In the genomic region with DNA sequence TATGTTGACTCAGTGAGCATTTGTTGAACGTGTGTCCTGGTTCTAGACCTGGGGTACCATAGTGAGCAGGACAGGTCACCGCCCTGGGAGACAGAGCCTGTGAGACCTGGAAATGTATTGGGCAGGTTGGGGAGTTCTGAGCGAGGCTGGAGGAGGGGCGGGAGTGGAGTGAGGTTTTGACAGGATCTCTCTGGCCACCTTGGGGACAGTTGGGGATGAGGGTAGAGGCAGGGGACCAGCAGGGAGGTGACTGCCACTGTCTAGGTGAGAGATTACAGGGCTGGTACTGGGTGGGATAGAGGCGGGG, we compare ENCODE assay signal across 25 cellular contexts. TPM values are rescaled to one million over a fixed set of nuclear protein-coding genes. Genes with fewer than 3 reads are reported as not detected.
"Had no signal": no experiment of that assay in that cellular context is flagged by ENCODE, and none has a peak within 500 bp of the region (broad histone marks: within the 10 kb centered on the region; RNA-seq: fewer than 3 reads in every experiment).

No MANE protein-coding gene starts in this region.

- H3K27me3 Mint-ChIP-seq: type B pancreatic cell had no signal

- H3K27me3 ChIP-seq: cardiac muscle cell, neural progenitor cell, right lobe of liver, vagina had no signal

- H3K4me3 Mint-ChIP-seq: dendritic cell treated with granulocyte-macrophage colony-stimulating factor and Interleukin-4, amounts not matched to agents 40 ng/mL and 50 ng/mL, for 4 days; mesothelial cell of epicardium; naive thymus-derived CD8-positive, alpha-beta T cell; neural progenitor cell; stimulated activated naive B cell treated with anti-CD40 and anti-IgM and Interleukin-4, amounts not matched to agents 10 μg/mL and 1 μg/mL and 100 μg/mL, for 72 hours; type B pancreatic cell had no signal

- H3K36me3 Mint-ChIP-seq: mesothelial cell of epicardium; naive thymus-derived CD8-positive, alpha-beta T cell; stimulated activated naive B cell treated with anti-CD40 and anti-IgM and Interleukin-4, amounts not matched to agents 10 μg/mL and 1 μg/mL and 100 μg/mL, for 72 hours had no signal

- H3K9me3 ChIP-seq: psoas muscle, right lobe of liver, SK-N-SH, thoracic aorta, vagina had no signal

- H3K4me1 Mint-ChIP-seq: stimulated activated naive B cell treated with anti-CD40 and anti-IgM and Interleukin-4, amounts not matched to agents 10 μg/mL and 1 μg/mL and 100 μg/mL, for 72 hours had no signal

- H3K36me3 ChIP-seq: cardiac muscle cell, neural progenitor cell, right lobe of liver, thoracic aorta, vagina had no signal

- DNase-seq: activated CD4-positive, alpha-beta T cell treated with anti-CD3 and anti-CD28 coated beads, Interleukin-2, amount 50 U/mL, for 4 hours; activated naive CD4-positive, alpha-beta T cell treated with Interleukin-2 at 50 U/mL for 16 hours; activated T-cell treated with anti-CD3 and anti-CD28 coated beads, Interleukin-2, amount 50 U/mL, for 48 hours; amygdala; effector CD4-positive, alpha-beta T cell; foreskin melanocyte; head of caudate nucleus; kidney; mammary epithelial cell; psoas muscle; SK-N-SH; small intestine; stimulated activated CD4-positive, alpha-beta T cell treated with anti-CD3 and anti-CD28 coated beads, Interleukin-15, amount 100 ng/mL, for 24 hours; stimulated activated CD8-positive, alpha-beta memory T cell treated with anti-CD3 and anti-CD28 coated beads, Interleukin-4, amount 100 ng/mL, for 48 hours; stimulated activated naive B cell treated with anti-CD40 and anti-IgM and Interleukin-4, amounts not matched to agents 10 μg/mL and 1 μg/mL and 100 μg/mL, for 72 hours had no signal

- H3K4me3 ChIP-seq: cardiac muscle cell, neural progenitor cell, psoas muscle, right lobe of liver, thoracic aorta, vagina had no signal

- H3K4me1 ChIP-seq: right lobe of liver had no signal

- H3K27ac Mint-ChIP-seq: dendritic cell treated with granulocyte-macrophage colony-stimulating factor and Interleukin-4, amounts not matched to agents 40 ng/mL and 50 ng/mL, for 4 days; mesothelial cell of epicardium; neural progenitor cell; stimulated activated naive B cell treated with anti-CD40 and anti-IgM and Interleukin-4, amounts not matched to agents 10 μg/mL and 1 μg/mL and 100 μg/mL, for 72 hours; type B pancreatic cell had no signal

- H3K9me3 Mint-ChIP-seq: dendritic cell treated with granulocyte-macrophage colony-stimulating factor and Interleukin-4, amounts not matched to agents 40 ng/mL and 50 ng/mL, for 4 days; mesothelial cell of epicardium; neural progenitor cell; type B pancreatic cell had no signal

- H3K27ac ChIP-seq: cardiac muscle cell, neural progenitor cell, psoas muscle, right lobe of liver, thoracic aorta, vagina had no signal

RNA-seq across cellular contexts. Expression of a gene that starts 7.4 kb away (rescaled TPM):
- total RNA-seq: osteocyte had no signal
